11 cellular contexts compared by ENCODE assay signal in the genomic region with DNA sequence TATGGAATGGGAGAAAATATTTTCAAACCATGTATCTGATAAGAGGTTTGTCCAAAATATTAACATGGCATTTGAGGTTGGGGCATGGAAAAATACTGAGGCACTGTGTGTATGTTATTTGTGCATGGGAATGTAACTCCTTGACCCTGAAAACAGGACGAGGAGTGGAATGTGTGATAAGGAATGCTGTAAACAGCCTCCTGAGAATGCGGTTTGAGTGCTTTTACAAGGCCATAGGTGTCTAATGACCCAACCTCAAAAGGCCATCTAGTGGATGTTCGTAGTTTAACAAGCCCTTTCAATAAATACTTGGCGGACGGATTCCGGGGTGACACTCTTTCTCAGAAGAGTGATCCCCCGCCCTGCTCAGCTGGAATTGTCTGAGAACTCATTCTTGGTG.
DNase-seq lines count a peak whose midpoint lies in the region; ATAC-seq and TF ChIP-seq lines count a peak whose summit lies in the region.
"Had no signal": no experiment of that assay in that cellular context is flagged by ENCODE, and none has a peak within 500 bp of the region (broad histone marks: within the 10 kb centered on the region; RNA-seq: fewer than 3 reads in every experiment).

No MANE protein-coding gene starts in this region.

- intact Hi-C loops in heart right ventricle (cut with DNase I), result no loop called here

- WGBS in heart right ventricle, 2 donors, result 44 to 51% methylated on average over 7 of the region's 7 CpGs
- WGBS in upper lobe of left lung, 2 donors, result 41 to 74% methylated on average over 7 of the region's 7 CpGs

- peak; percentile 42 for TF ChIP-seq CTCF in cardiac muscle cell (IDR thresholded peaks at IDR 0.05; ENCODE audit: low read depth, low read length)
- TF ChIP-seq CTCF in heart right ventricle (IDR thresholded peaks at IDR 0.05), result peak in 2 of 9 donors; percentile 15 to 21
- TF ChIP-seq CTCF in upper lobe of left lung (IDR thresholded peaks at IDR 0.05), result peak in 4 of 6 experiments; percentile 20 to 40 (median 30)
- no peak for TF ChIP-seq CTCF in GM10266 (IDR thresholded peaks at IDR 0.05; ENCODE audit: control insufficient read depth, insufficient read depth, low read depth, missing control alignments)

- DNase-seq in cardiac muscle cell (ENCODE audit: low read depth in 1 of 2, low spot score in 1 of 2) (peak; percentile 67 to 80), heart right ventricle (no peak), NCI-H748 treated with DMSO at 0.1 percent for 48 hours (lab: John Stamatoyannopoulos, UW) (peak; percentile 29), fibroblast of gingiva (ENCODE audit: low read depth) (peak; percentile 6), upper lobe of left lung (no peak), MG63 (no peak), GM10266 (ENCODE audit: extremely low spot score) (no peak)
- DNase-seq: activated naive CD8-positive, alpha-beta T cell treated with anti-CD3 and anti-CD28 coated beads for 36 hours; midbrain had no signal

- H3K4me1 ChIP-seq in cardiac muscle cell (ENCODE audit: low read depth) (no peaks in the 10 kb centered on the region), heart right ventricle (no peaks in the 10 kb centered on the region), upper lobe of left lung (no peaks in the 10 kb centered on the region)

- no peak for TF ChIP-seq EP300 in upper lobe of left lung (IDR thresholded peaks at IDR 0.05)

- H3K27me3 ChIP-seq in cardiac muscle cell (no peaks in the 10 kb centered on the region), heart right ventricle (peaks cover 0 to 8% (median 0%) of the 10 kb centered on the region in 7 donors), upper lobe of left lung (no peaks in the 10 kb centered on the region), MG63 (no peaks in the 10 kb centered on the region)

- no peak overlapping the region for H3K4me3 ChIP-seq in cardiac muscle cell
- H3K4me3 ChIP-seq in heart right ventricle, result no peak overlapping the region
- no peak overlapping the region for H3K4me3 ChIP-seq in upper lobe of left lung
- no peak overlapping the region for H3K4me3 ChIP-seq in MG63
- H3K4me3 ChIP-seq: SK-N-MC had no signal

- H3K36me3 ChIP-seq in cardiac muscle cell (no peaks in the 10 kb centered on the region), heart right ventricle (no peaks in the 10 kb centered on the region), upper lobe of left lung (no peaks in the 10 kb centered on the region), MG63 (no peaks in the 10 kb centered on the region)

- ATAC-seq in heart right ventricle (no peak), upper lobe of left lung (ENCODE audit: low FRiP score in 2 of 2) (no peak), HG03025 (IDR thresholded peaks at IDR 0.05; ENCODE audit: low FRiP score, unreplicated experiment) (no peak)

- no peak for TF ChIP-seq POLR2A in upper lobe of left lung (IDR thresholded peaks at IDR 0.05)

- H3K27ac ChIP-seq in cardiac muscle cell (peak overlapping the region; percentile 76), heart right ventricle (no peak overlapping the region), upper lobe of left lung (no peak overlapping the region)
- H3K27ac ChIP-seq: SK-N-MC had no signal

- H3K9me3 ChIP-seq in cardiac muscle cell (ENCODE audit: low read depth) (no peaks in the 10 kb centered on the region), heart right ventricle (peaks cover 0 to 25% (median 3%) of the 10 kb centered on the region in 11 donors), upper lobe of left lung (peaks cover 0 to 17% (median 0%) of the 10 kb centered on the region in 4 donors), MG63 (no peaks in the 10 kb centered on the region)

Comparison
In these comparisons a context has a peak if more than half of its experiments do, and no peak if none do; other contexts are left out.
1. DNase-seq: peak in cardiac muscle cell (2 of 2), NCI-H748 treated with DMSO at 0.1 percent for 48 hours (single experiment) and fibroblast of gingiva (single experiment); none in heart right ventricle (0 of 2), upper lobe of left lung (0 of 2), MG63 (single experiment) and GM10266 (single experiment).